8 cellular contexts compared by ENCODE assay signal in genomic region chr1:2411801-2412394, GRCh38. TPM values are rescaled to one million over a fixed set of nuclear protein-coding genes. Genes with fewer than 3 reads are reported as not detected.
DNase-seq lines count a peak whose midpoint lies in the region; ATAC-seq and TF ChIP-seq lines count a peak whose summit lies in the region.

No MANE protein-coding gene starts in this region.

- peak overlapping the region; percentile 78 for H3K4me3 ChIP-seq in NB4 (ENCODE audit: low read depth, low read length)
- H3K4me3 ChIP-seq in colonic mucosa, result peak overlapping the region; percentile 99
- H3K4me3 ChIP-seq in muscle layer of colon (ENCODE audit: low read depth in 1 of 2, low read length in 2 of 2), result peak overlapping the region; percentile 51 to 70

- H3K9me3 ChIP-seq in colonic mucosa, result no peaks in the 10 kb centered on the region
- H3K9me3 ChIP-seq in muscle layer of colon (ENCODE audit: low read length), result no peaks in the 10 kb centered on the region

- TF ChIP-seq CTCF in NB4 (IDR thresholded peaks at IDR 0.05; ENCODE audit: low read depth, low read length) (no peak), colonic mucosa (IDR thresholded peaks at IDR 0.05) (no peak)

- peak; percentile 62 for DNase-seq in NK-92 treated with Interleukin-12 subunit alpha and Interleukin-12 subunit beta, amount 100 ng/mL, for 24 hours (lab: John Stamatoyannopoulos, UW)
- no peak for DNase-seq in NK-92 (lab: John Stamatoyannopoulos, UW; ENCODE audit: unreplicated experiment)
- no peak for DNase-seq in NB4 (ENCODE audit: low read depth)
- no peak for DNase-seq in colonic mucosa
- DNase-seq in NCI-H1694 (lab: John Stamatoyannopoulos, UW), result no peak
- no peak for DNase-seq in KBM-7

- in situ Hi-C loops in KBM-7 (cut with MboI; ENCODE audit: low pct_unique_long_range_greater_than_20kb, low sequenced_read_pairs), result no loop called here

- no peak for TF ChIP-seq POLR2A in NB4 (IDR thresholded peaks at IDR 0.05; ENCODE audit: extremely low read depth, insufficient read length)

- ATAC-seq in HG02571 (IDR thresholded peaks at IDR 0.05; ENCODE audit: unreplicated experiment), result peak; percentile 11

- H3K27ac ChIP-seq in colonic mucosa, result peak overlapping the region; percentile 85
- H3K27ac ChIP-seq in muscle layer of colon (ENCODE audit: low read depth, low read length), result peak overlapping the region; percentile 73

- H3K9ac ChIP-seq in colonic mucosa (ENCODE audit: low read depth in 2 of 2, low read length in 2 of 2), result peak overlapping the region; percentile 90 to 97
- peak overlapping the region; percentile 53 for H3K9ac ChIP-seq in muscle layer of colon (ENCODE audit: low read length)

- no peaks in the 10 kb centered on the region for H3K27me3 ChIP-seq in colonic mucosa
- H3K27me3 ChIP-seq in muscle layer of colon (ENCODE audit: control insufficient read depth in 1 of 2, insufficient read depth in 2 of 2, low read length in 2 of 2), result peaks cover 0 to 13% of the 10 kb centered on the region in 2 donors

- H3K4me1 ChIP-seq in colonic mucosa (peaks cover 12% of the 10 kb centered on the region), muscle layer of colon (ENCODE audit: insufficient read depth, low read length) (peaks cover 23% of the 10 kb centered on the region)

- intact Hi-C loops in colonic mucosa (cut with DNase I), result loop anchor here (5.0 kb wide), 1 partner anchor 135 kb away; no protein-coding TSS in a partner anchor

- H3K36me3 ChIP-seq in colonic mucosa, result no peaks in the 10 kb centered on the region
- peaks cover 8% of the 10 kb centered on the region for H3K36me3 ChIP-seq in muscle layer of colon (ENCODE audit: insufficient read depth, low read length)

RNA-seq across cellular contexts. Expression of gene PEX10, which starts 0.5 kb away (rescaled TPM):
- total RNA-seq in colonic mucosa, result 10 to 100 TPM; 15.0 to 22.7 TPM

RNA-seq across cellular contexts. Expression of gene RER1, which starts 20.3 kb away (rescaled TPM):
- total RNA-seq in colonic mucosa, result 100 to 1,000 TPM; 190 to 216 TPM

RNA-seq across cellular contexts. Expression of gene MORN1, which starts 20.5 kb away (rescaled TPM):
- 10 to 100 TPM; 11.3 to 18.9 TPM for total RNA-seq in colonic mucosa
